In genomic region chr16:17364319-17365210, GRCh38 we compare ENCODE assay signal across 9 cellular contexts.
A peak's percentile ranks its signal among the peaks of the same experiment; 100 is the strongest.
DNase-seq lines count a peak whose midpoint lies in the region; ATAC-seq, FAIRE-seq and TF ChIP-seq lines count a peak whose summit lies in the region.
"Had no signal": no experiment of that assay in that cellular context is flagged by ENCODE, and none has a peak within 500 bp of the region (broad histone marks: within the 10 kb centered on the region; RNA-seq: fewer than 3 reads in every experiment).

No MANE protein-coding gene starts in this region.

- peak; percentile 46 to 64 (median 59) for ATAC-seq in natural killer cell

- intact Hi-C loops in CD14-positive monocyte (cut with micrococcal nuclease): loop anchor here in 1 of 2 donors (5.0 kb wide), 1 partner anchor 53 kb away; no protein-coding TSS in a partner anchor
- intact Hi-C loops in natural killer cell (cut with micrococcal nuclease): loop anchor here (1.0 to 5.0 kb wide), 2 partner anchors 19 to 103 kb away; no protein-coding TSS in a partner anchor
- intact Hi-C loops in posterior cingulate gyrus (cut with DNase I): no loop called here

- H3K79me2 ChIP-seq in astrocyte (ENCODE audit: insufficient read depth, low read length): peaks cover 67% of the 10 kb centered on the region

- H3K9me3 Mint-ChIP-seq in CD14-positive monocyte (peaks cover 0 to 2% (median 0%) of the 10 kb centered on the region in 7 donors), astrocyte (ENCODE audit: unreplicated experiment) (no peaks in the 10 kb centered on the region), natural killer cell (no peaks in the 10 kb centered on the region)

- H3K4me3 ChIP-seq in astrocyte (ENCODE audit: insufficient read depth, low read depth, low read length): no peak overlapping the region
- H3K4me3 ChIP-seq: lung had no signal

- no peak overlapping the region for H2AFZ ChIP-seq in astrocyte (ENCODE audit: low read depth, low read length)

- FAIRE-seq in astrocyte (lab: Jason Lieb, UNC): peak; percentile 29

- H3K4me1 Mint-ChIP-seq in CD14-positive monocyte: peaks cover 80% of the 10 kb centered on the region
- peaks cover 50% of the 10 kb centered on the region for H3K4me1 Mint-ChIP-seq in astrocyte (ENCODE audit: low read depth, unreplicated experiment)
- H3K4me1 Mint-ChIP-seq in natural killer cell: peaks cover 89% of the 10 kb centered on the region in 2 donors

- H3K4me3 Mint-ChIP-seq in CD14-positive monocyte (no peak overlapping the region), astrocyte (ENCODE audit: unreplicated experiment) (no peak overlapping the region), natural killer cell (peak overlapping the region; percentile 52)

- no peaks in the 10 kb centered on the region for H3K36me3 ChIP-seq in astrocyte (ENCODE audit: insufficient read depth, low read length)

- DNase-seq in CD14-positive monocyte (ENCODE audit: low spot score) (no peak), NCI-H2196 (lab: John Stamatoyannopoulos, UW; ENCODE audit: unreplicated experiment) (peak; percentile 62), astrocyte (ENCODE audit: low read depth) (peak; percentile 96), natural killer cell (no peak), posterior cingulate gyrus (no peak), NCI-H510A treated with DMSO at 0.1 percent for 48 hours (lab: John Stamatoyannopoulos, UW) (no peak), KBM-7 (no peak), NCI-H2107 (lab: John Stamatoyannopoulos, UW) (no peak)

- H3K4me1 ChIP-seq in astrocyte (ENCODE audit: insufficient read depth, low read length): peaks cover 53% of the 10 kb centered on the region

- peaks cover 14 to 17% of the 10 kb centered on the region in 2 donors for H3K36me3 Mint-ChIP-seq in CD14-positive monocyte
- peaks cover 3% of the 10 kb centered on the region for H3K36me3 Mint-ChIP-seq in astrocyte (ENCODE audit: low read depth, unreplicated experiment)
- no peaks in the 10 kb centered on the region for H3K36me3 Mint-ChIP-seq in natural killer cell

- H3K27ac Mint-ChIP-seq in CD14-positive monocyte (peak overlapping the region in 5 of 7 donors; percentile 4 to 77 (median 24)), astrocyte (ENCODE audit: unreplicated experiment) (peak overlapping the region; percentile 23), natural killer cell (peak overlapping the region; percentile 96 to 99)

- no peaks in the 10 kb centered on the region for H3K9me3 ChIP-seq in astrocyte (ENCODE audit: insufficient read depth, low read depth, low read length)

- in situ Hi-C loops in KBM-7 (cut with MboI; ENCODE audit: low pct_unique_long_range_greater_than_20kb, low sequenced_read_pairs): no loop called here

- H3K27ac ChIP-seq in astrocyte (ENCODE audit: low read depth, low read length): peak overlapping the region; percentile 46

- TF ChIP-seq CTCF in CD14-positive monocyte (IDR thresholded peaks at IDR 0.05) (no peak), astrocyte (IDR thresholded peaks at IDR 0.05; ENCODE audit: insufficient read depth, low read depth, low read length) (no peak), natural killer cell (IDR thresholded peaks at IDR 0.05) (no peak)

- peak overlapping the region; percentile 67 for H3K9ac ChIP-seq in astrocyte (ENCODE audit: low read length)

- peaks cover 96% of the 10 kb centered on the region for H4K20me1 ChIP-seq in astrocyte (ENCODE audit: insufficient read depth, low read length)

- H3K27me3 ChIP-seq in astrocyte (ENCODE audit: insufficient read depth, low read length): no peaks in the 10 kb centered on the region

- H3K27me3 Mint-ChIP-seq in CD14-positive monocyte (ENCODE audit: low read depth in 3 of 3) (no peaks in the 10 kb centered on the region), astrocyte (ENCODE audit: low read depth, unreplicated experiment) (no peaks in the 10 kb centered on the region), natural killer cell (ENCODE audit: low read depth in 2 of 2) (no peaks in the 10 kb centered on the region)

- peak overlapping the region; percentile 60 for H3K4me2 ChIP-seq in astrocyte (ENCODE audit: low read length)

Comparison
In these comparisons a context has a peak if more than half of its experiments do, and no peak if none do; other contexts are left out.
1. DNase-seq: peak in NCI-H2196 (single experiment) and astrocyte (single experiment); none in CD14-positive monocyte (single experiment), natural killer cell (single experiment), posterior cingulate gyrus (0 of 10), NCI-H510A treated with DMSO at 0.1 percent for 48 hours (single experiment), KBM-7 (single experiment) and NCI-H2107 (single experiment).
2. H3K27ac Mint-ChIP-seq: peak in every context shown above with its lines; median percentile 98 in natural killer cell; 24 in CD14-positive monocyte; 23 in astrocyte.